Comparison of ENCODE assay signal across 8 cellular contexts in genomic region chr3:138833908-138834358, GRCh38. TPM values are rescaled to one million over a fixed set of nuclear protein-coding genes. Genes with fewer than 3 reads are reported as not detected.
DNase-seq lines count a peak whose midpoint lies in the region; ATAC-seq and TF ChIP-seq lines count a peak whose summit lies in the region.

No MANE protein-coding gene starts in this region.

- peak overlapping the region; percentile 87 for H3K4me3 ChIP-seq in MG63
- H3K4me3 ChIP-seq in heart right ventricle: peak overlapping the region; percentile 70 to 99 (median 88)
- H3K4me3 ChIP-seq in prostate gland: peak overlapping the region; percentile 97 to 98

- CTCF ChIA-PET in CD4-positive, alpha-beta T cell (lab: Charles Lee): interaction anchor here (1.7 to 2.6 kb wide), 2 partner anchors 78 to 82 kb away, joined by 3 to 11 read pairs; no protein-coding TSS in a partner anchor

- H3K4me1 Mint-ChIP-seq in CD4-positive, alpha-beta T cell (ENCODE audit: low read depth): peaks cover 36% of the 10 kb centered on the region
- peaks cover 22% of the 10 kb centered on the region for H3K4me1 Mint-ChIP-seq in activated T-helper 17 cell treated with anti-CD3 and anti-CD28 coated beads, Interleukin-2, amount 50 U/mL, for 72 hours

- no peaks in the 10 kb centered on the region for H3K9me3 ChIP-seq in CD4-positive, alpha-beta T cell (ENCODE audit: control insufficient read depth, low read length)
- H3K9me3 ChIP-seq in MG63: no peaks in the 10 kb centered on the region
- H3K9me3 ChIP-seq in heart right ventricle: peaks cover 0 to 3% (median 0%) of the 10 kb centered on the region in 11 donors
- H3K9me3 ChIP-seq in prostate gland: no peaks in the 10 kb centered on the region

- WGBS in heart right ventricle, 2 donors: 0 to 1% methylated on average over 19 of the region's 19 CpGs
- WGBS in prostate gland: 0% methylated on average over 19 of the region's 19 CpGs

- DNase-seq in CD4-positive, alpha-beta T cell: peak in 1 of 10 experiments; percentile 10
- DNase-seq in GM20000 (ENCODE audit: low spot score) (peak; percentile 21), MG63 (peak; percentile 29), heart right ventricle (no peak), prostate gland (ENCODE audit: low spot score) (peak; percentile 19), NCI-H345 treated with DMSO at 0.1 percent for 48 hours (lab: John Stamatoyannopoulos, UW; ENCODE audit: unreplicated experiment) (no peak), amniotic stem cell (lab: John Stamatoyannopoulos, UW) (no peak)

- ATAC-seq in CD4-positive, alpha-beta T cell (ENCODE audit: poor library complexity): peak; percentile 1
- no peak for ATAC-seq in activated T-helper 17 cell treated with anti-CD3 and anti-CD28 coated beads, Interleukin-2, amount 50 U/mL, for 72 hours (replicated peaks)
- ATAC-seq in heart right ventricle: peak in 5 of 8 donors; percentile 2 to 10 (median 4)

- TF ChIP-seq CTCF in CD4-positive, alpha-beta T cell (IDR thresholded peaks at IDR 0.05): no peak
- TF ChIP-seq CTCF in GM20000 (IDR thresholded peaks at IDR 0.05; ENCODE audit: extremely low read depth, missing control alignments) (no peak), heart right ventricle (IDR thresholded peaks at IDR 0.05) (no peak), prostate gland (IDR thresholded peaks at IDR 0.05) (no peak)

- peaks cover 38% of the 10 kb centered on the region for H3K36me3 Mint-ChIP-seq in CD4-positive, alpha-beta T cell (ENCODE audit: low read depth)
- peaks cover 15% of the 10 kb centered on the region for H3K36me3 Mint-ChIP-seq in activated T-helper 17 cell treated with anti-CD3 and anti-CD28 coated beads, Interleukin-2, amount 50 U/mL, for 72 hours (ENCODE audit: low read depth)

- POLR2A ChIA-PET in CD4-positive, alpha-beta T cell (lab: Charles Lee): interaction anchor here (0.7 to 2.6 kb wide), 11 partner anchors 9 to 240 kb away, joined by 3 to 16 read pairs (median 4); partner anchors contain the start of gene CEP70

- H3K27ac ChIP-seq in CD4-positive, alpha-beta T cell (ENCODE audit: low read depth, low read length): peak overlapping the region; percentile 81
- peak overlapping the region; percentile 81 to 96 (median 94) for H3K27ac ChIP-seq in heart right ventricle
- peak overlapping the region; percentile 86 to 94 for H3K27ac ChIP-seq in prostate gland

- H3K36me3 ChIP-seq in MG63: peaks cover 14% of the 10 kb centered on the region
- no peaks in the 10 kb centered on the region for H3K36me3 ChIP-seq in heart right ventricle
- no peaks in the 10 kb centered on the region for H3K36me3 ChIP-seq in prostate gland

- H3K27ac Mint-ChIP-seq in CD4-positive, alpha-beta T cell: peak overlapping the region; percentile 96
- peak overlapping the region; percentile 95 for H3K27ac Mint-ChIP-seq in activated T-helper 17 cell treated with anti-CD3 and anti-CD28 coated beads, Interleukin-2, amount 50 U/mL, for 72 hours

- peak overlapping the region; percentile 94 for H3K4me3 Mint-ChIP-seq in CD4-positive, alpha-beta T cell
- peak overlapping the region; percentile 98 for H3K4me3 Mint-ChIP-seq in activated T-helper 17 cell treated with anti-CD3 and anti-CD28 coated beads, Interleukin-2, amount 50 U/mL, for 72 hours

- no peaks in the 10 kb centered on the region for H3K9me3 Mint-ChIP-seq in CD4-positive, alpha-beta T cell
- H3K9me3 Mint-ChIP-seq in activated T-helper 17 cell treated with anti-CD3 and anti-CD28 coated beads, Interleukin-2, amount 50 U/mL, for 72 hours: no peaks in the 10 kb centered on the region

- H3K27me3 ChIP-seq in CD4-positive, alpha-beta T cell (ENCODE audit: control insufficient read depth, insufficient read depth, low read length): no peaks in the 10 kb centered on the region
- H3K27me3 ChIP-seq in MG63 (no peaks in the 10 kb centered on the region), heart right ventricle (no peaks in the 10 kb centered on the region), prostate gland (replicated peaks; ENCODE audit: insufficient read depth) (no peaks in the 10 kb centered on the region)

- no peaks in the 10 kb centered on the region for H3K27me3 Mint-ChIP-seq in CD4-positive, alpha-beta T cell
- no peaks in the 10 kb centered on the region for H3K27me3 Mint-ChIP-seq in activated T-helper 17 cell treated with anti-CD3 and anti-CD28 coated beads, Interleukin-2, amount 50 U/mL, for 72 hours

- H3K4me1 ChIP-seq in heart right ventricle (peaks cover 5 to 23% (median 14%) of the 10 kb centered on the region in 9 donors), prostate gland (replicated peaks) (no peaks in the 10 kb centered on the region)

- TF ChIP-seq POLR2A in prostate gland (IDR thresholded peaks at IDR 0.05): no peak

- intact Hi-C loops in CD4-positive, alpha-beta T cell (cut with DNase I, micrococcal nuclease): loop anchor here (1.0 to 10.0 kb wide), 9 partner anchors 15 to 649 kb away; partner anchors contain the start of genes CEP70 (in 2 of the 2), ARMC8 (in 1 of the 2) and MRPS22 (in 1 of the 2)
- intact Hi-C loops in heart right ventricle (cut with DNase I) (loop anchor here in 9 of 10 donors (1.0 to 10.0 kb wide), 8 partner anchors 57 to 139 kb away; no protein-coding TSS in a partner anchor), prostate gland (cut with DNase I) (loop anchor here (5.0 to 10.0 kb wide), 4 partner anchors 59 to 227 kb away; partner anchors contain the start of gene FAIM)

RNA-seq across cellular contexts. Expression of gene PIK3CB, which starts 0.8 kb away (rescaled TPM):
- total RNA-seq in CD4-positive, alpha-beta T cell: 10 to 100 TPM; 23.0 to 26.4 TPM
- 40.9 and 45.6 TPM in 2 replicates for total RNA-seq in MG63 (2014; rRNA removed; shearing (Covaris generic); ENCODE audit: low replicate concordance)
- 10 to 100 TPM; 17.2 to 20.3 TPM for total RNA-seq in activated T-helper 17 cell treated with anti-CD3 and anti-CD28 coated beads, Interleukin-2, amount 50 U/mL, for 72 hours
- 10 to 100 TPM; 26.2 to 45.7 (median 29.8) TPM for total RNA-seq in heart right ventricle
- 10 to 100 TPM in 1 of 2 donors, 1 to 10 TPM in 1; 8.1 to 12.1 TPM for polyA plus RNA-seq in heart right ventricle
- total RNA-seq in prostate gland: 10 to 100 TPM; 27.5 to 28.9 TPM

Comparison
In these comparisons a context has a peak if more than half of its experiments do, and no peak if none do; other contexts are left out.
1. DNase-seq: peak in GM20000 (single experiment), MG63 (single experiment) and prostate gland (single experiment); none in heart right ventricle (0 of 2), NCI-H345 treated with DMSO at 0.1 percent for 48 hours (single experiment) and amniotic stem cell (single experiment).
2. Peak in every context shown above with its lines, with median percentiles within 50 percentile points of each other: H3K27ac ChIP-seq and H3K4me3 ChIP-seq.